In genomic region chr22:46538816-46539163, GRCh38 we compare ENCODE assay signal across 9 cellular contexts. TPM values are rescaled to one million over a fixed set of nuclear protein-coding genes. Genes with fewer than 3 reads are reported as not detected.
A peak's percentile ranks its signal among the peaks of the same experiment; 100 is the strongest.
DNase-seq lines count a peak whose midpoint lies in the region; ATAC-seq and TF ChIP-seq lines count a peak whose summit lies in the region.
"Had no signal": no experiment of that assay in that cellular context is flagged by ENCODE, and none has a peak within 500 bp of the region (broad histone marks: within the 10 kb centered on the region; RNA-seq: fewer than 3 reads in every experiment).

No MANE protein-coding gene starts in this region.

- peak overlapping the region; percentile 37 for H3K27ac Mint-ChIP-seq in activated CD4-positive, alpha-beta T cell treated with anti-CD3 and anti-CD28 coated beads, Interleukin-2, amount 10 ng/mL, durations not matched to agents 24 days and 14 days

- no peak for TF ChIP-seq CTCF in WERI-Rb-1 (IDR thresholded peaks at IDR 0.05; ENCODE audit: low read depth, low read length)

- H3K27ac ChIP-seq in WERI-Rb-1: no peak overlapping the region

- H3K4me3 ChIP-seq in WERI-Rb-1 (ENCODE audit: low read depth, low read length): peak overlapping the region; percentile 60

- peaks cover 10% of the 10 kb centered on the region for H3K9me3 ChIP-seq in WERI-Rb-1 (ENCODE audit: severe bottlenecking)

- H3K27me3 Mint-ChIP-seq in activated CD4-positive, alpha-beta T cell treated with anti-CD3 and anti-CD28 coated beads, Interleukin-2, amount 10 ng/mL, durations not matched to agents 24 days and 14 days: peaks cover 40% of the 10 kb centered on the region

- peaks cover 8% of the 10 kb centered on the region for H3K4me1 Mint-ChIP-seq in activated CD4-positive, alpha-beta T cell treated with anti-CD3 and anti-CD28 coated beads, Interleukin-2, amount 10 ng/mL, durations not matched to agents 24 days and 14 days

- no peaks in the 10 kb centered on the region for H3K9me3 Mint-ChIP-seq in activated CD4-positive, alpha-beta T cell treated with anti-CD3 and anti-CD28 coated beads, Interleukin-2, amount 10 ng/mL, durations not matched to agents 24 days and 14 days

- intact Hi-C loops in activated CD4-positive, alpha-beta T cell treated with anti-CD3 and anti-CD28 coated beads, Interleukin-2, amount 10 ng/mL, durations not matched to agents 24 days and 14 days (cut with micrococcal nuclease): no loop called here
- intact Hi-C loops in left ventricle myocardium superior (cut with micrococcal nuclease): no loop called here

- DNase-seq in activated CD4-positive, alpha-beta T cell treated with anti-CD3 and anti-CD28 coated beads, Interleukin-2, amount 10 ng/mL, durations not matched to agents 24 days and 14 days: no peak
- DNase-seq in activated CD4-positive, alpha-beta T cell treated with anti-CD3 and anti-CD28 coated beads, Interleukin-2, amount 50 U/mL, for 1 hour: no peak
- no peak for DNase-seq in WERI-Rb-1
- DNase-seq in left ventricle myocardium superior: no peak
- DNase-seq in stimulated activated CD4-positive, alpha-beta T cell treated with anti-CD3 and anti-CD28 coated beads, Interleukin-4, amount 100 ng/mL, for 1 hour: peak; percentile 33
- DNase-seq in NCI-H146 treated with DMSO at 0.1 percent for 48 hours (lab: John Stamatoyannopoulos, UW; ENCODE audit: unreplicated experiment): no peak
- DNase-seq in mesenteric fat pad (ENCODE audit: low spot score): no peak
- DNase-seq in NCI-H526 (lab: John Stamatoyannopoulos, UW): no peak
- DNase-seq: DMS 273 treated with DMSO at 0.1 percent for 48 hours had no signal

- H3K36me3 ChIP-seq in WERI-Rb-1: no peaks in the 10 kb centered on the region

- ATAC-seq in left ventricle myocardium superior: peak; percentile 6

- no peaks in the 10 kb centered on the region for H3K36me3 Mint-ChIP-seq in activated CD4-positive, alpha-beta T cell treated with anti-CD3 and anti-CD28 coated beads, Interleukin-2, amount 10 ng/mL, durations not matched to agents 24 days and 14 days (ENCODE audit: low read depth)

- peaks cover 13% of the 10 kb centered on the region for H3K27me3 ChIP-seq in WERI-Rb-1 (ENCODE audit: insufficient read depth, low read depth, severe bottlenecking)

- peak overlapping the region; percentile 55 for H3K4me3 Mint-ChIP-seq in activated CD4-positive, alpha-beta T cell treated with anti-CD3 and anti-CD28 coated beads, Interleukin-2, amount 10 ng/mL, durations not matched to agents 24 days and 14 days

RNA-seq across cellular contexts. Expression of gene CELSR1, which starts 1.4 kb away (rescaled TPM):
- 0.36 and 0.37 TPM in 2 replicates for total RNA-seq in activated CD4-positive, alpha-beta T cell treated with anti-CD3 and anti-CD28 coated beads, Interleukin-2, amount 10 ng/mL, durations not matched to agents 24 days and 14 days
- total RNA-seq in left ventricle myocardium superior (9.7 TPM), mesenteric fat pad (1.8 TPM)
